ENCODE assay signal across 10 cellular contexts in the genomic region with DNA sequence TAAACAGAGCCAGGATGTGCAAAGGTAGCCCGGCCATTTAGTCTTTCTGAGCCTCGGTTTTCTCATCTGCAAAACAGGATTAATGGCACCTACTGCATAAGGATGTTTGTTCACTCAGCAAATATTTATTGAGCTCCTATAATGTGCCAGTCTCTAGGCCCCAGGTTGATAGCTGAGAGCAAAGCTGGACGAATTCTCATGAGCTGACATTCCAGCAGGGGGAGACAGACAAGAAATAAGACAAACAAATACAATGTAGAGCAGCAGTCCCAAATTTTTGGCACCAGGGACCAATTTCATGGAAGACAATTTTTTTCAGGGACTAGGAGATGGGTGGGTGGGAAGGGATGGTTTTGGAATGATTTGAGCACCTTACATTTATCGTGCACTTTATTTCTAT.
DNase-seq lines count a peak whose midpoint lies in the region; ATAC-seq and TF ChIP-seq lines count a peak whose summit lies in the region.
"Had no signal": no experiment of that assay in that cellular context is flagged by ENCODE, and none has a peak within 500 bp of the region (broad histone marks: within the 10 kb centered on the region; RNA-seq: fewer than 3 reads in every experiment).

No MANE protein-coding gene starts in this region.

- CTCF ChIA-PET in Panc1 (lab: Charles Lee): interaction anchor here (0.5 to 2.7 kb wide), 6 partner anchors 17 to 958 kb away, joined by 3 to 11 read pairs (median 6); no protein-coding TSS in a partner anchor

- H3K27ac Mint-ChIP-seq in T-helper 2 cell treated with Interferon-gamma antibody and Interleukin-4, amounts not matched to agents 5 μg/mL and 100 μg/mL, for 36 hours: no peak overlapping the region

- no peak for TF ChIP-seq POLR2A in uterus (IDR thresholded peaks at IDR 0.05)

- POLR2A ChIA-PET in Panc1 (lab: Charles Lee): no interaction called here

- H3K27ac ChIP-seq in Panc1 (ENCODE audit: low read length) (no peak overlapping the region), uterus (no peak overlapping the region)

- TF ChIP-seq CTCF in GM12873 (IDR thresholded peaks at IDR 0.05; ENCODE audit: insufficient read depth, low read depth, low read length, missing control alignments) (peak; percentile 47), Panc1 (IDR thresholded peaks at IDR 0.05) (peak; percentile 81), uterus (IDR thresholded peaks at IDR 0.05) (no peak)

- no peaks in the 10 kb centered on the region for H3K9me3 ChIP-seq in Panc1 (ENCODE audit: control insufficient read depth, insufficient read depth, low read depth, low read length)
- H3K9me3 ChIP-seq in uterus: no peaks in the 10 kb centered on the region

- H3K4me3 ChIP-seq in Panc1 (ENCODE audit: low read depth in 2 of 2, low read length in 2 of 2) (no peak overlapping the region), uterus (no peak overlapping the region)

- H3K9me3 Mint-ChIP-seq in T-helper 2 cell treated with Interferon-gamma antibody and Interleukin-4, amounts not matched to agents 5 μg/mL and 100 μg/mL, for 36 hours: no peaks in the 10 kb centered on the region

- in situ Hi-C loops in Panc1 (cut with HindIII; ENCODE audit: low pct_unique_long_range_greater_than_20kb, low sequenced_read_pairs): no loop called here

- no TSS peak for BruUV-seq in Panc1 (replicated peaks; lab: Mats Ljungman, UMichigan)

- peaks cover 32% of the 10 kb centered on the region for H3K27me3 Mint-ChIP-seq in T-helper 2 cell treated with Interferon-gamma antibody and Interleukin-4, amounts not matched to agents 5 μg/mL and 100 μg/mL, for 36 hours (ENCODE audit: low read depth)

- H3K4me1 ChIP-seq in Panc1 (ENCODE audit: control insufficient read depth, insufficient read depth, low read length) (peaks cover 8% of the 10 kb centered on the region; the same call in 1 of the 2 replicates), uterus (no peaks in the 10 kb centered on the region)

- no peak overlapping the region for H3K4me3 Mint-ChIP-seq in T-helper 2 cell treated with Interferon-gamma antibody and Interleukin-4, amounts not matched to agents 5 μg/mL and 100 μg/mL, for 36 hours

- H3K27me3 ChIP-seq in Panc1 (ENCODE audit: control insufficient read depth, insufficient read depth, low read length): peaks cover 23% of the 10 kb centered on the region
- peaks cover 0 to 32% of the 10 kb centered on the region in 2 donors for H3K27me3 ChIP-seq in uterus

- DNase-seq in AG08395 (ENCODE audit: low spot score): peak; percentile 21
- no peak for DNase-seq in Panc1 (ENCODE audit: low read depth, low spot score)
- peak; percentile 31 for DNase-seq in hepatic stellate cell (ENCODE audit: low spot score)
- no peak for DNase-seq in uterus
- no peak for DNase-seq in retina
- DNase-seq in T-helper 2 cell treated with Interferon-gamma antibody and Interleukin-4, amounts not matched to agents 5 μg/mL and 100 μg/mL, for 36 hours (ENCODE audit: low spot score): no peak
- DNase-seq: islet precursor cell, NCI-H1436 had no signal

- ATAC-seq in Panc1: peak; percentile 77
- ATAC-seq in GM21786 (IDR thresholded peaks at IDR 0.05; ENCODE audit: unreplicated experiment): no peak

- H3K36me3 ChIP-seq in Panc1 (ENCODE audit: control insufficient read depth, insufficient read depth, low read length) (no peaks in the 10 kb centered on the region), uterus (no peaks in the 10 kb centered on the region)

- H3K36me3 Mint-ChIP-seq in T-helper 2 cell treated with Interferon-gamma antibody and Interleukin-4, amounts not matched to agents 5 μg/mL and 100 μg/mL, for 36 hours (ENCODE audit: low read depth): no peaks in the 10 kb centered on the region

- H3K4me1 Mint-ChIP-seq in T-helper 2 cell treated with Interferon-gamma antibody and Interleukin-4, amounts not matched to agents 5 μg/mL and 100 μg/mL, for 36 hours (ENCODE audit: low read depth): no peaks in the 10 kb centered on the region

- intact Hi-C loops in Panc1 (cut with micrococcal nuclease; ENCODE audit: unreplicated experiment) (no loop called here), uterus (cut with DNase I; ENCODE audit: low total_unique reads) (no loop called here)

Comparison
In these comparisons a context has a peak if more than half of its experiments do, and no peak if none do; other contexts are left out.
1. DNase-seq: peak in AG08395 (single experiment) and hepatic stellate cell (single experiment); none in Panc1 (single experiment), uterus (0 of 2), retina (single experiment) and T-helper 2 cell treated with Interferon-gamma antibody and Interleukin-4, amounts not matched to agents 5 μg/mL and 100 μg/mL, for 36 hours (single experiment).
2. CTCF ChIP-seq: peak in GM12873 (single experiment) and Panc1 (single experiment); none in uterus (0 of 4).